1 cellular context compared by ENCODE assay signal in the genomic region with DNA sequence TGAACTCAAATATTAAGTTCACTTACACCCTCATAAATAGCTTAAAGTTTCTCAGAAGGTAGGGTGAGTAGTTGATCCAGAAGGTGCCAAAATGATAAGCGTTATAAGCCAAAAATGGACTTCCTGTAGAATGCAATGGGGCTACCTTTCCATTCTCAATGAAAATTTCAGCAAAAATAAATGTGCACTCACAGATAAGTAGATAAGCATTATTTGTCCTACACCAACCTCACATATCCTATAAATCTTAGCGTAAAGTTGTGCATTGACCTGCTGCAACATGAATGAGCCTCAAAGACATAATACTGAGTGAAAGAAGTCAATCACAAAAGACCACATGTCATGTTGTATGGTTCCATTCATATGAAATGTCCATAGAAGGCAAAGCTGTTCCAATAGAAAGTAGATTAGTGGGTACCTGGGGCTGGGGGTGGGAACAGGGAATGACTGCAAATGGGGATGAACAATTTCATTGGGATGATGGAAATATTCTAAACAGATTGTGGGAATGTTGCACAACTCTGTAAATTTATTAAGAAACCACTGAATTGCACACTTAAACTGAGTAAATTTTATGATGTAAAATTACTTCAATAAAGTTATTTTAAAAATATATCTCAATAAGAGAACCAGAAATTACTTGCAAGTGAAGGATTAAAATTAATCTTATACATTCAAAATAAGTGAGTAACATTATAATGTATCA.
TF ChIP-seq lines count a peak whose summit lies in the region.

No MANE protein-coding gene starts in this region.

TF ChIP-seq in K562, 482 proteins besides CTCF, POLR2A, EP300 and RAD21 (continued from another document):
- TF ChIP-seq, protein P1, sequence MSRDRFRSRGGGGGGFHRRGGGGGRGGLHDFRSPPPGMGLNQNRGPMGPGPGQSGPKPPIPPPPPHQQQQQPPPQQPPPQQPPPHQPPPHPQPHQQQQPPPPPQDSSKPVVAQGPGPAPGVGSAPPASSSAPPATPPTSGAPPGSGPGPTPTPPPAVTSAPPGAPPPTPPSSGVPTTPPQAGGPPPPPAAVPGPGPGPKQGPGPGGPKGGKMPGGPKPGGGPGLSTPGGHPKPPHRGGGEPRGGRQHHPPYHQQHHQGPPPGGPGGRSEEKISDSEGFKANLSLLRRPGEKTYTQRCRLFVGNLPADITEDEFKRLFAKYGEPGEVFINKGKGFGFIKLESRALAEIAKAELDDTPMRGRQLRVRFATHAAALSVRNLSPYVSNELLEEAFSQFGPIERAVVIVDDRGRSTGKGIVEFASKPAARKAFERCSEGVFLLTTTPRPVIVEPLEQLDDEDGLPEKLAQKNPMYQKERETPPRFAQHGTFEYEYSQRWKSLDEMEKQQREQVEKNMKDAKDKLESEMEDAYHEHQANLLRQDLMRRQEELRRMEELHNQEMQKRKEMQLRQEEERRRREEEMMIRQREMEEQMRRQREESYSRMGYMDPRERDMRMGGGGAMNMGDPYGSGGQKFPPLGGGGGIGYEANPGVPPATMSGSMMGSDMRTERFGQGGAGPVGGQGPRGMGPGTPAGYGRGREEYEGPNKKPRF (IDR thresholded peaks at IDR 0.05; ENCODE audit: low read depth, low read length) = no peak
- TF ChIP-seq BCL6 (CRISPR knock-in tag; IDR thresholded peaks at IDR 0.05) = no peak
- peak; percentile 42; the same call in 1 of the 2 replicates for TF ChIP-seq TAL1 (IDR thresholded peaks at IDR 0.05)
- peak; percentile 38; the same call in 1 of the 2 replicates for TF ChIP-seq NCOR1 (IDR thresholded peaks at IDR 0.05)
- TF ChIP-seq CEBPG (CRISPR knock-in tag; IDR thresholded peaks at IDR 0.05) = no peak
- peak in 1 of 2 experiments; percentile 68; a peak in 3 of 4 replicates for TF ChIP-seq CEBPG (tag; conservative IDR thresholded peaks at IDR 0.05 in 1 of 2, IDR thresholded peaks at IDR 0.05 in 1 of 2)
- peak; percentile 90 for TF ChIP-seq MEIS2 (IDR thresholded peaks at IDR 0.05; ENCODE audit: partially characterized antibody)
- 0 out of 2 replicates have a peak, but pooled peaks have one; percentile 39 for TF ChIP-seq CXXC5 (CRISPR knock-in tag; IDR thresholded peaks at IDR 0.05)
- TF ChIP-seq ASH1L (IDR thresholded peaks at IDR 0.05; ENCODE audit: borderline replicate concordance, low read depth, partially characterized antibody) = no peak
- TF ChIP-seq PYGO2 (tag; IDR thresholded peaks at IDR 0.05) = no peak
- no peak for TF ChIP-seq CBX1 (IDR thresholded peaks at IDR 0.05; ENCODE audit: low read depth)
- peak; percentile 35; the same call in 1 of the 2 replicates for TF ChIP-seq EHMT2 (IDR thresholded peaks at IDR 0.05)
- TF ChIP-seq LEF1 (IDR thresholded peaks at IDR 0.05) = peak; percentile 41; the same call in 1 of the 2 replicates
- TF ChIP-seq, protein P2, sequence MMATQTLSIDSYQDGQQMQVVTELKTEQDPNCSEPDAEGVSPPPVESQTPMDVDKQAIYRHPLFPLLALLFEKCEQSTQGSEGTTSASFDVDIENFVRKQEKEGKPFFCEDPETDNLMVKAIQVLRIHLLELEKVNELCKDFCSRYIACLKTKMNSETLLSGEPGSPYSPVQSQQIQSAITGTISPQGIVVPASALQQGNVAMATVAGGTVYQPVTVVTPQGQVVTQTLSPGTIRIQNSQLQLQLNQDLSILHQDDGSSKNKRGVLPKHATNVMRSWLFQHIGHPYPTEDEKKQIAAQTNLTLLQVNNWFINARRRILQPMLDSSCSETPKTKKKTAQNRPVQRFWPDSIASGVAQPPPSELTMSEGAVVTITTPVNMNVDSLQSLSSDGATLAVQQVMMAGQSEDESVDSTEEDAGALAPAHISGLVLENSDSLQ (IDR thresholded peaks at IDR 0.05) = peak; percentile 73
- no peak for TF ChIP-seq ZNF133 (CRISPR knock-in tag; IDR thresholded peaks at IDR 0.05)
- TF ChIP-seq, protein P3, sequence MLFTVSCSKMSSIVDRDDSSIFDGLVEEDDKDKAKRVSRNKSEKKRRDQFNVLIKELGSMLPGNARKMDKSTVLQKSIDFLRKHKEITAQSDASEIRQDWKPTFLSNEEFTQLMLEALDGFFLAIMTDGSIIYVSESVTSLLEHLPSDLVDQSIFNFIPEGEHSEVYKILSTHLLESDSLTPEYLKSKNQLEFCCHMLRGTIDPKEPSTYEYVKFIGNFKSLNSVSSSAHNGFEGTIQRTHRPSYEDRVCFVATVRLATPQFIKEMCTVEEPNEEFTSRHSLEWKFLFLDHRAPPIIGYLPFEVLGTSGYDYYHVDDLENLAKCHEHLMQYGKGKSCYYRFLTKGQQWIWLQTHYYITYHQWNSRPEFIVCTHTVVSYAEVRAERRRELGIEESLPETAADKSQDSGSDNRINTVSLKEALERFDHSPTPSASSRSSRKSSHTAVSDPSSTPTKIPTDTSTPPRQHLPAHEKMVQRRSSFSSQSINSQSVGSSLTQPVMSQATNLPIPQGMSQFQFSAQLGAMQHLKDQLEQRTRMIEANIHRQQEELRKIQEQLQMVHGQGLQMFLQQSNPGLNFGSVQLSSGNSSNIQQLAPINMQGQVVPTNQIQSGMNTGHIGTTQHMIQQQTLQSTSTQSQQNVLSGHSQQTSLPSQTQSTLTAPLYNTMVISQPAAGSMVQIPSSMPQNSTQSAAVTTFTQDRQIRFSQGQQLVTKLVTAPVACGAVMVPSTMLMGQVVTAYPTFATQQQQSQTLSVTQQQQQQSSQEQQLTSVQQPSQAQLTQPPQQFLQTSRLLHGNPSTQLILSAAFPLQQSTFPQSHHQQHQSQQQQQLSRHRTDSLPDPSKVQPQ (CRISPR knock-in tag; IDR thresholded peaks at IDR 0.05; ENCODE audit: borderline replicate concordance) = no peak
- TF ChIP-seq DPF2 (IDR thresholded peaks at IDR 0.05) = peak; percentile 75
- peak; percentile 72 for TF ChIP-seq CEBPB (tag; IDR thresholded peaks at IDR 0.05)
- peak; percentile 52 for TF ChIP-seq SMARCA4 (IDR thresholded peaks at IDR 0.05)
- peak; percentile 50 for TF ChIP-seq CBFA2T2 (conservative IDR thresholded peaks at IDR 0.05)
- peak; percentile 21; the same call in 1 of the 2 replicates for TF ChIP-seq SOX6 (IDR thresholded peaks at IDR 0.05)
- TF ChIP-seq L3MBTL2 (IDR thresholded peaks at IDR 0.05) = peak; percentile 23; the same call in 1 of the 2 replicates
- TF ChIP-seq GTF2E2 (tag; IDR thresholded peaks at IDR 0.05) = no peak
- TF ChIP-seq KDM1A (IDR thresholded peaks at IDR 0.05) = peak in 1 of 2 experiments; percentile 15; a peak in 2 of 4 replicates
- TF ChIP-seq CBFA2T3 (IDR thresholded peaks at IDR 0.05) = peak; percentile 75
